In the genomic region with DNA sequence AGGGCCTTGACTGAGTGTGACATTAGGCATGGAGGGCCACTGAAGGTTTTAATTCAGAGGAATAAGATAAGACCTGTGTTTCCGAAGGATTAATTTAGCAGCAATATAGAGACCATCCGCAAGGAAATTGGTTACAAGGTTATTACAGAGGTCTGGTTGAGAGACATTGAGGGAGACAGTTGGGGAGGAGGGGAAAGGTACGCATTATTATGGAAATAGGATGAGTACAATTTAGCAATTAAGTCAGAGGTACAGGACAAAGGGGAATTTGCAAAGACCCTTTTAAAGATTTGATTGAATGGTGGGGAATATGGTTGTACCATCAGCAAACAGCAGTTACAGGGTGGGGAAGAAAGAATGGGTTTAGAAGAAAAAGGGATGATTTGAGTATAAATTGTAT, we compare ENCODE assay signal across 21 cellular contexts. TPM values are rescaled to one million over a fixed set of nuclear protein-coding genes. Genes with fewer than 3 reads are reported as not detected.
DNase-seq lines count a peak whose midpoint lies in the region; ATAC-seq, FAIRE-seq and TF ChIP-seq lines count a peak whose summit lies in the region.
"Had no signal": no experiment of that assay in that cellular context is flagged by ENCODE, and none has a peak within 500 bp of the region (broad histone marks: within the 10 kb centered on the region; RNA-seq: fewer than 3 reads in every experiment).

No MANE protein-coding gene starts in this region.

- POLR2A ChIA-PET in H1 (lab: Charles Lee; ENCODE audit: partially characterized antibody) = interaction anchor here (0.7 to 1.1 kb wide), 3 partner anchors 9 to 55 kb away, joined by 3 read pairs; a partner anchor contains a TSS

- CTCF ChIA-PET in activated naive CD4-positive, alpha-beta T cell treated with anti-CD3 and anti-CD28 coated beads, Interleukin-2, amount 10 ng/mL, durations not matched to agents 7 days and 5 days (lab: Charles Lee) = interaction anchor here (1.0 kb wide), 2 partner anchors 9 to 10 kb away, joined by 3 read pairs; no protein-coding TSS in a partner anchor
- CTCF ChIA-PET in H1 (lab: Charles Lee; ENCODE audit: partially characterized antibody) = interaction anchor here (0.7 to 1.4 kb wide), 3 partner anchors 9 to 18 kb away, joined by 3 to 5 read pairs (median 4); no protein-coding TSS in a partner anchor

- H3K4me3 ChIP-seq in H1 (ENCODE audit: extremely low read depth in 1 of 4, insufficient read depth in 2 of 4, low read depth in 3 of 4, low read length in 4 of 4) = peak overlapping the region in 1 of 4 experiments; percentile 23; a peak in 1 of 8 replicates
- H3K4me3 ChIP-seq: heart right ventricle had no signal

- H3K4me2 ChIP-seq in H1 (ENCODE audit: insufficient read depth in 1 of 2, low read depth in 2 of 2, low read length in 2 of 2) = peak overlapping the region; percentile 63 to 69

- H2AFZ ChIP-seq in H1 (ENCODE audit: low read length) = no peak overlapping the region

- no peaks in the 10 kb centered on the region for H3K9me3 Mint-ChIP-seq in activated naive CD4-positive, alpha-beta T cell treated with anti-CD3 and anti-CD28 coated beads, Interleukin-2, amount 10 ng/mL, durations not matched to agents 7 days and 5 days
- no peaks in the 10 kb centered on the region for H3K9me3 Mint-ChIP-seq in stimulated activated effector memory CD8-positive, alpha-beta T cell treated with anti-CD3 and anti-CD28 coated beads, Interleukin-12 subunit alpha, Interleukin-12 subunit beta, amount 100 ng/mL, for 72 hours

- DNase-seq in activated naive CD4-positive, alpha-beta T cell treated with anti-CD3 and anti-CD28 coated beads, Interleukin-2, amount 10 ng/mL, durations not matched to agents 7 days and 5 days = no peak
- no peak for DNase-seq in activated naive CD4-positive, alpha-beta T cell (lab: John Stamatoyannopoulos, UW)
- DNase-seq in NCI-H69 (lab: John Stamatoyannopoulos, UW) (peak; percentile 9), H1 (ENCODE audit: low read depth in 1 of 2, low spot score in 2 of 2) (no peak), H54 (ENCODE audit: insufficient read length, low spot score) (no peak)
- no peak for DNase-seq in stimulated activated effector memory CD8-positive, alpha-beta T cell treated with anti-CD3 and anti-CD28 coated beads, Interleukin-12 subunit alpha, Interleukin-12 subunit beta, amount 100 ng/mL, for 72 hours (ENCODE audit: low spot score in 2 of 2)
- DNase-seq: activated CD8-positive, alpha-beta memory T cell treated with anti-CD3 and anti-CD28 coated beads, Interleukin-2, amount 50 U/mL, for 4 hours; COR-L47; effector memory CD4-positive, alpha-beta T cell; EL; heart right ventricle; IMR-90; NCI-H2029 treated with DMSO at 0.1 percent for 48 hours; NCI-H510A; SHP77; stimulated activated CD4-positive, alpha-beta T cell treated with anti-CD3 and anti-CD28 coated beads, Interleukin-15, amount 100 ng/mL, for 24 hours; T-helper 2 cell had no signal

- ATAC-seq in stimulated activated effector memory CD8-positive, alpha-beta T cell treated with anti-CD3 and anti-CD28 coated beads, Interleukin-12 subunit alpha, Interleukin-12 subunit beta, amount 100 ng/mL, for 72 hours = no peak
- ATAC-seq in HG03354 (IDR thresholded peaks at IDR 0.05; ENCODE audit: poor library complexity, severe bottlenecking, unreplicated experiment) (no peak), GM18520 (IDR thresholded peaks at IDR 0.05; ENCODE audit: unreplicated experiment) (no peak)
- ATAC-seq: activated CD4-positive, CD25-positive, alpha-beta regulatory T cell treated with anti-CD3 and anti-CD28 coated beads, Interleukin-2, amount 50 U/mL, for 24 hours had no signal

- H3K4me1 Mint-ChIP-seq in activated naive CD4-positive, alpha-beta T cell treated with anti-CD3 and anti-CD28 coated beads, Interleukin-2, amount 10 ng/mL, durations not matched to agents 7 days and 5 days = peaks cover 34% of the 10 kb centered on the region
- H3K4me1 Mint-ChIP-seq in stimulated activated effector memory CD8-positive, alpha-beta T cell treated with anti-CD3 and anti-CD28 coated beads, Interleukin-12 subunit alpha, Interleukin-12 subunit beta, amount 100 ng/mL, for 72 hours = peaks cover 50% of the 10 kb centered on the region

- peak overlapping the region; percentile 31 for H3K27ac Mint-ChIP-seq in activated naive CD4-positive, alpha-beta T cell treated with anti-CD3 and anti-CD28 coated beads, Interleukin-2, amount 10 ng/mL, durations not matched to agents 7 days and 5 days
- H3K27ac Mint-ChIP-seq in stimulated activated effector memory CD8-positive, alpha-beta T cell treated with anti-CD3 and anti-CD28 coated beads, Interleukin-12 subunit alpha, Interleukin-12 subunit beta, amount 100 ng/mL, for 72 hours = peak overlapping the region; percentile 61

- no peak overlapping the region for H3K4me3 Mint-ChIP-seq in activated naive CD4-positive, alpha-beta T cell treated with anti-CD3 and anti-CD28 coated beads, Interleukin-2, amount 10 ng/mL, durations not matched to agents 7 days and 5 days
- H3K4me3 Mint-ChIP-seq in stimulated activated effector memory CD8-positive, alpha-beta T cell treated with anti-CD3 and anti-CD28 coated beads, Interleukin-12 subunit alpha, Interleukin-12 subunit beta, amount 100 ng/mL, for 72 hours = no peak overlapping the region

- peaks cover 12% of the 10 kb centered on the region for H3K79me1 ChIP-seq in H1 (ENCODE audit: low read depth, low read length)

- H3K14ac ChIP-seq in H1 (ENCODE audit: insufficient read length) = no peak overlapping the region

- no peaks in the 10 kb centered on the region for H3K27me3 ChIP-seq in H1 (replicated peaks in 1 of 4; ENCODE audit: control insufficient read depth in 3 of 4, extremely low read depth in 1 of 4, insufficient read depth in 3 of 4, low read length in 3 of 4)
- H3K27me3 ChIP-seq: heart right ventricle had no signal

- H3K56ac ChIP-seq in H1 (replicated peaks; ENCODE audit: insufficient read length, low read depth, low read length) = no peak overlapping the region

- no peak for TF ChIP-seq CTCF in H1 (IDR thresholded peaks at IDR 0.05; ENCODE audit: control extremely low read depth in 1 of 3, insufficient read depth in 1 of 3, low read depth in 1 of 3, low read length in 3 of 3)

- TF ChIP-seq EP300 in H1 (IDR thresholded peaks at IDR 0.05; ENCODE audit: borderline replicate concordance in 1 of 2, low read depth in 2 of 2, low read length in 2 of 2) = no peak

- peaks cover 4 to 14% (median 11%) of the 10 kb centered on the region in 4 experiments; a peak in 6 of 7 replicates for H3K4me1 ChIP-seq in H1 (replicated peaks in 1 of 4; ENCODE audit: control insufficient read depth in 3 of 4, insufficient read depth in 4 of 4, low read length in 3 of 4)

- H3K36me3 ChIP-seq in H1 (ENCODE audit: control insufficient read depth in 2 of 4, insufficient read depth in 4 of 4, low read length in 3 of 4) = no peaks in the 10 kb centered on the region; a peak in 1 of 8 replicates

- no peak for TF ChIP-seq POLR2A in H1 (IDR thresholded peaks at IDR 0.05; ENCODE audit: control extremely low read depth in 1 of 2, low read depth in 2 of 2, low read length in 2 of 2)
- no peak for TF ChIP-seq POLR2A in H54 (IDR thresholded peaks at IDR 0.05; ENCODE audit: low read depth, low read length)

- H4K91ac ChIP-seq in H1 (replicated peaks; ENCODE audit: insufficient read length, low read length) = no peak overlapping the region

- peaks cover 0 to 91% of the 10 kb centered on the region in 2 experiments; a peak in 3 of 4 replicates for H3K79me2 ChIP-seq in H1 (ENCODE audit: control insufficient read depth in 1 of 2, insufficient read depth in 2 of 2, low read length in 2 of 2)

- 54% methylated on average over 3 of the region's 3 CpGs; no CpG with 5 or more reads in 1 of the 2 experiments for WGBS in H1 (ENCODE audit: extremely low coverage in 1 of 2, insufficient coverage in 1 of 2, insufficient read length in 1 of 2, insufficient replicate concordance in 2 of 2, low coverage in 1 of 2, low lambda C conversion rate in 2 of 2, missing lambda C conversion rate in 1 of 2), 2 experiments

- no peak overlapping the region for H3K18ac ChIP-seq in H1 (ENCODE audit: extremely low read depth, low read length)

- no peak overlapping the region for H2BK20ac ChIP-seq in H1 (ENCODE audit: low read length)

- no peak overlapping the region for H4K5ac ChIP-seq in H1 (ENCODE audit: insufficient read length, low read depth, low read length)

- H2BK120ac ChIP-seq in H1 (replicated peaks; ENCODE audit: low read depth, low read length) = no peak overlapping the region

- no peak overlapping the region for H2BK12ac ChIP-seq in H1 (ENCODE audit: low read depth, low read length)

- H3K4ac ChIP-seq in H1 (replicated peaks; ENCODE audit: insufficient read length, low read depth, low read length) = no peak overlapping the region

- no peaks in the 10 kb centered on the region for H3K9me3 ChIP-seq in H1 (ENCODE audit: insufficient read depth in 2 of 2, low read depth in 1 of 2, low read length in 1 of 2)
- H3K9me3 ChIP-seq: heart right ventricle had no signal

- FAIRE-seq in H1 (lab: Jason Lieb, UNC) = no peak
- FAIRE-seq in H54 (lab: Jason Lieb, UNC) = no peak
- FAIRE-seq: urothelium cell line had no signal

- TF ChIP-seq RAD21 in H1 (IDR thresholded peaks at IDR 0.05 in 1 of 2, conservative IDR thresholded peaks at IDR 0.05 in 1 of 2; ENCODE audit: low read depth in 2 of 2, low read length in 2 of 2) = no peak

- H3K27ac ChIP-seq in H1 (ENCODE audit: low read depth, low read length) = no peak overlapping the region
- H3K27ac ChIP-seq: heart right ventricle had no signal

- H3K23me2 ChIP-seq in H1 (ENCODE audit: low read depth, low read length) = no peaks in the 10 kb centered on the region

- H4K8ac ChIP-seq in H1 (ENCODE audit: extremely low read depth, insufficient read depth, low read length) = no peak overlapping the region

- no peak overlapping the region for H3K9ac ChIP-seq in H1 (replicated peaks in 1 of 4; ENCODE audit: extremely low read depth in 1 of 4, low read depth in 3 of 4, low read length in 3 of 4)

- H3K23ac ChIP-seq in H1 (ENCODE audit: insufficient read length) = no peak overlapping the region

- H2AK5ac ChIP-seq in H1 (ENCODE audit: low read depth, low read length) = no peak overlapping the region

- peaks cover 2% of the 10 kb centered on the region for H3K36me3 Mint-ChIP-seq in activated naive CD4-positive, alpha-beta T cell treated with anti-CD3 and anti-CD28 coated beads, Interleukin-2, amount 10 ng/mL, durations not matched to agents 7 days and 5 days
- H3K36me3 Mint-ChIP-seq in stimulated activated effector memory CD8-positive, alpha-beta T cell treated with anti-CD3 and anti-CD28 coated beads, Interleukin-12 subunit alpha, Interleukin-12 subunit beta, amount 100 ng/mL, for 72 hours = peaks cover 51% of the 10 kb centered on the region

- H3K27me3 Mint-ChIP-seq in activated naive CD4-positive, alpha-beta T cell treated with anti-CD3 and anti-CD28 coated beads, Interleukin-2, amount 10 ng/mL, durations not matched to agents 7 days and 5 days = no peaks in the 10 kb centered on the region

- H4K20me1 ChIP-seq in H1 (replicated peaks in 1 of 2; ENCODE audit: control insufficient read depth in 1 of 2, insufficient read depth in 2 of 2, low read length in 2 of 2) = peaks cover 0 to 5% of the 10 kb centered on the region in 2 experiments

- no peak overlapping the region for H2BK5ac ChIP-seq in H1 (ENCODE audit: low read depth, low read length)

- H2BK15ac ChIP-seq in H1 (ENCODE audit: low read length) = no peak overlapping the region

RNA-seq across cellular contexts. Expression of a gene that starts 11.1 kb away (rescaled TPM):
- 25.8 and 27.8 TPM in 2 replicates for total RNA-seq in H1 (2021; fragmentation: NEBNext Ultra II Directional; extraction: Animal tissue kit (Norgen Biotek cat#: 25700))
- 10.8 and 14.5 TPM in 2 replicates for polyA plus RNA-seq in H1 (2011; rRNA removed)
- 17.8 TPM for polyA plus RNA-seq in H1 (2011; cell fraction: cytosol; rRNA removed)
- 19.4 TPM for polyA plus RNA-seq in H1 (2011; cell fraction: nucleus; rRNA removed)
- polyA plus RNA-seq in H1 (2012, experiment 1 of 2) = 12.7 to 23.0 TPM (median 15.7 TPM) in 4 replicates
- 3.0 TPM for polyA plus RNA-seq in H1 (2012, experiment 2 of 2)
- polyA plus RNA-seq in H1 (2013, experiment 1 of 2) = 30.2 TPM
- polyA plus RNA-seq in H1 (2013, experiment 2 of 2) = 44.0 TPM
- 9.2 and 13.2 TPM in 2 replicates for polyA minus RNA-seq in H1 (2011; rRNA and poly(A)+ RNA removed)
- polyA minus RNA-seq in H1 (2011; cell fraction: cytosol; rRNA and poly(A)+ RNA removed) = 13.0 TPM
- polyA minus RNA-seq in H1 (2011; cell fraction: nucleus; rRNA and poly(A)+ RNA removed) = 13.9 TPM

RNA-seq across cellular contexts. Expression of a gene that starts 54.3 kb away (rescaled TPM):
- 14.1 and 16.4 TPM in 2 replicates for total RNA-seq in H1 (2021; fragmentation: NEBNext Ultra II Directional; extraction: Animal tissue kit (Norgen Biotek cat#: 25700))
- polyA plus RNA-seq in H1 (2011; rRNA removed) = 4.7 and 4.8 TPM in 2 replicates
- polyA plus RNA-seq in H1 (2011; cell fraction: cytosol; rRNA removed) = 7.2 TPM
- polyA plus RNA-seq in H1 (2011; cell fraction: nucleus; rRNA removed) = 9.5 TPM
- 5.8 to 9.3 TPM (median 7.1 TPM) in 4 replicates for polyA plus RNA-seq in H1 (2012, experiment 1 of 2)
- polyA plus RNA-seq in H1 (2012, experiment 2 of 2) = 1.0 TPM
- 7.5 TPM for polyA plus RNA-seq in H1 (2013, experiment 1 of 2)
- polyA plus RNA-seq in H1 (2013, experiment 2 of 2) = 7.5 TPM
- 13.2 and 21.5 TPM in 2 replicates for polyA minus RNA-seq in H1 (2011; rRNA and poly(A)+ RNA removed)
- 8.7 TPM for polyA minus RNA-seq in H1 (2011; cell fraction: cytosol; rRNA and poly(A)+ RNA removed)
- 23.2 TPM for polyA minus RNA-seq in H1 (2011; cell fraction: nucleus; rRNA and poly(A)+ RNA removed)
